8 cellular contexts compared by ENCODE assay signal in genomic region chr16:74606521-74607309, GRCh38. TPM values are rescaled to one million over a fixed set of nuclear protein-coding genes. Genes with fewer than 3 reads are reported as not detected.
DNase-seq lines count a peak whose midpoint lies in the region; ATAC-seq and TF ChIP-seq lines count a peak whose summit lies in the region.

Gene GLG1, minus strand, starts transcription at chr16:74607114. Its CDS starts 20 bp downstream, at chr16:74607094.

- peak within 1 kb of the TSS; percentile 76 for H3K4me3 ChIP-seq in MM.1S (ENCODE audit: low read length)

- peak within 1 kb of the TSS; percentile 99 for H3K27ac Mint-ChIP-seq in activated naive CD4-positive, alpha-beta T cell treated with anti-CD3 and anti-CD28 coated beads, Interleukin-2, amount 50 U/mL, for 24 hours

- H3K36me3 Mint-ChIP-seq in activated naive CD4-positive, alpha-beta T cell treated with anti-CD3 and anti-CD28 coated beads, Interleukin-2, amount 50 U/mL, for 24 hours, result peaks cover 2% of the 10 kb centered on the region

- no peak for TF ChIP-seq CTCF in MM.1S (IDR thresholded peaks at IDR 0.05; ENCODE audit: low read length)
- no peak for TF ChIP-seq CTCF in omental fat pad (IDR thresholded peaks at IDR 0.05)

- H3K27me3 Mint-ChIP-seq in activated naive CD4-positive, alpha-beta T cell treated with anti-CD3 and anti-CD28 coated beads, Interleukin-2, amount 50 U/mL, for 24 hours, result no peaks in the 10 kb centered on the region

- H4K20me1 ChIP-seq in MM.1S (ENCODE audit: insufficient read depth, low read length), result no peaks in the 10 kb centered on the region

- peak within 1 kb of the TSS; percentile 68; the same call in 1 of the 2 replicates for H3K27ac ChIP-seq in MM.1S (ENCODE audit: low read length)
- peak within 1 kb of the TSS; percentile 87 for H3K27ac ChIP-seq in temporal lobe (ENCODE audit: low read depth, low read length)

- H3K4me3 Mint-ChIP-seq in activated naive CD4-positive, alpha-beta T cell treated with anti-CD3 and anti-CD28 coated beads, Interleukin-2, amount 50 U/mL, for 24 hours, result peak within 1 kb of the TSS; percentile 96

- no peaks in the 10 kb centered on the region for H3K36me3 ChIP-seq in MM.1S (replicated peaks; ENCODE audit: insufficient read depth, low read length)

- no peaks in the 10 kb centered on the region for H3K9me3 Mint-ChIP-seq in activated naive CD4-positive, alpha-beta T cell treated with anti-CD3 and anti-CD28 coated beads, Interleukin-2, amount 50 U/mL, for 24 hours

- H3K9me2 ChIP-seq in MM.1S (replicated peaks; ENCODE audit: insufficient read depth, low read length), result no peaks in the 10 kb centered on the region

- H3K4me1 ChIP-seq in MM.1S (ENCODE audit: low read length), result no peaks in the 10 kb centered on the region

- H2AFZ ChIP-seq in MM.1S (ENCODE audit: low read length), result peak within 1 kb of the TSS; percentile 81

- no peaks in the 10 kb centered on the region for H3F3A ChIP-seq in MM.1S (ENCODE audit: insufficient read depth, low read length)

- peak within 1 kb of the TSS; percentile 80 for H3K4me2 ChIP-seq in MM.1S (ENCODE audit: low read depth, low read length)

- peaks cover 67% of the 10 kb centered on the region for H3K4me1 Mint-ChIP-seq in activated naive CD4-positive, alpha-beta T cell treated with anti-CD3 and anti-CD28 coated beads, Interleukin-2, amount 50 U/mL, for 24 hours

- peak; percentile 97 for DNase-seq in GM03348 (ENCODE audit: low spot score)
- peak; percentile 87 for DNase-seq in HCEC 1CT
- peak; percentile 83 for DNase-seq in MM.1S
- peak; percentile 93 for DNase-seq in globus pallidus (ENCODE audit: low spot score)
- peak; percentile 70 for DNase-seq in omental fat pad (ENCODE audit: low spot score)

- peaks cover 50% of the 10 kb centered on the region for H3K79me2 ChIP-seq in MM.1S (ENCODE audit: low read length)

- ATAC-seq in SK-N-SH treated with all-trans-retinoic acid at 6 μM for 48 hours (peak; percentile 95), omental fat pad (ENCODE audit: low FRiP score) (peak; percentile 94)

- H3K27me3 ChIP-seq in MM.1S (replicated peaks; ENCODE audit: insufficient read depth, low read length), result no peaks in the 10 kb centered on the region

- no peaks in the 10 kb centered on the region for H3K9me3 ChIP-seq in MM.1S (replicated peaks; ENCODE audit: insufficient read depth, low read length)

- peak within 1 kb of the TSS; percentile 82 for H3K9ac ChIP-seq in MM.1S (ENCODE audit: low read length)

TF ChIP-seq in SK-N-SH treated with all-trans-retinoic acid at 6 μM for 48 hours, 23 proteins besides CTCF, POLR2A, EP300 and RAD21:
- no peak for TF ChIP-seq PPARA (CRISPR knock-in tag; IDR thresholded peaks at IDR 0.05; ENCODE audit: borderline replicate concordance)
- TF ChIP-seq ARNTL (CRISPR knock-in tag; IDR thresholded peaks at IDR 0.05; ENCODE audit: borderline replicate concordance, low read depth), result no peak
- peak; percentile 15; the same call in 1 of the 2 replicates for TF ChIP-seq ZNF70 (CRISPR knock-in tag; IDR thresholded peaks at IDR 0.05)
- no peak for TF ChIP-seq SNAI2 (CRISPR knock-in tag; IDR thresholded peaks at IDR 0.05)
- TF ChIP-seq TCF4 (CRISPR knock-in tag; IDR thresholded peaks at IDR 0.05; ENCODE audit: borderline replicate concordance), result no peak
- TF ChIP-seq CSDC2 (CRISPR knock-in tag; IDR thresholded peaks at IDR 0.05), result no peak
TF ChIP-seq in SK-N-SH treated with all-trans-retinoic acid at 6 μM for 48 hours: peak in this region for 1.

RNA-seq across cellular contexts. Expression of gene GLG1, which starts in this region (rescaled TPM):
- 100 to 1,000 TPM; 107 to 160 (median 122) TPM for total RNA-seq in omental fat pad
- 67.4 TPM for total RNA-seq in temporal lobe

Comparison
In these comparisons a context has a peak if more than half of its experiments do, and no peak if none do; other contexts are left out.
1. Peak in every context shown above with its lines: DNase-seq, ATAC-seq, H3K4me3 ChIP-seq and H3K27ac ChIP-seq.